In the genomic region with DNA sequence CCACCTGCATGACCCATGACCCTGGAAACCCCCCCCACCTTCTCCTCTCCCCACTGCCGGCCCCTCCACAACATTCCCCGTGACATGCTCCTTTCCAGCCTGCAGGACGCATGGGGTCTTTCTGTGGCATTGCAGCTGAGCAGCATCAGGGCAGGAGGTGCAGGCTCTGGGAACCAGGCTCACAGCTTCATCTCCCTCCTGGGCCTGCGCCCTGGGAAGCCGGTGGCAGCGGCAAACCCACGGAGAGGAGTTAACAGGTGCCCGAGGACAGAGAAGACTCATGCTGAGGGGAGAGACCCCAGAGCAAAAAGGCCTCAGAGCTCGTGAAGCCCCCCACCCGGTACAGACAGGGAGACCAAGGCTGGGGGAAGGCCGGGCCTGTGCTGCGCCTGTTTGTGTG, we compare ENCODE assay signal across 31 cellular contexts. TPM values are rescaled to one million over a fixed set of nuclear protein-coding genes. Genes with fewer than 3 reads are reported as not detected.
DNase-seq lines count a peak whose midpoint lies in the region; ATAC-seq, FAIRE-seq and TF ChIP-seq lines count a peak whose summit lies in the region.
"Had no signal": no experiment of that assay in that cellular context is flagged by ENCODE, and none has a peak within 500 bp of the region (broad histone marks: within the 10 kb centered on the region; RNA-seq: fewer than 3 reads in every experiment).

No MANE protein-coding gene starts in this region.

- H2BK20ac ChIP-seq in H1 (ENCODE audit: low read length) = no peak overlapping the region

- no peaks in the 10 kb centered on the region for H3K36me3 ChIP-seq in H1 (ENCODE audit: control insufficient read depth in 2 of 4, insufficient read depth in 4 of 4, low read length in 3 of 4)
- peaks cover 0 to 1% of the 10 kb centered on the region in 2 donors for H3K36me3 ChIP-seq in neuronal stem cell (replicated peaks in 1 of 2; ENCODE audit: control insufficient read depth in 2 of 2, insufficient read depth in 2 of 2, low read length in 2 of 2)
- H3K36me3 ChIP-seq: BE2C; BLaER1; BLaER1 treated with 17β-estradiol and CSF1 and Interleukin-3, amounts not matched to agents 10 nM and 100 nM had no signal

- H4K8ac ChIP-seq in H1 (ENCODE audit: extremely low read depth, insufficient read depth, low read length) = no peak overlapping the region
- no peak overlapping the region for H4K8ac ChIP-seq in neuronal stem cell (ENCODE audit: low read depth, low read length)

- no peak for TF ChIP-seq RAD21 in H1 (IDR thresholded peaks at IDR 0.05 in 1 of 2, conservative IDR thresholded peaks at IDR 0.05 in 1 of 2; ENCODE audit: low read depth in 2 of 2, low read length in 2 of 2)

- H3K4me3 ChIP-seq in H1 (ENCODE audit: extremely low read depth in 1 of 4, insufficient read depth in 2 of 4, low read depth in 3 of 4, low read length in 4 of 4) (no peak overlapping the region), neuronal stem cell (ENCODE audit: low read length in 2 of 2) (no peak overlapping the region)
- H3K4me3 ChIP-seq: A549; BLaER1; BLaER1 treated with 17β-estradiol and CSF1 and Interleukin-3, amounts not matched to agents 10 nM and 100 nM had no signal

- DNase-seq in H1 (ENCODE audit: low read depth in 1 of 2, low spot score in 2 of 2) (no peak), neuronal stem cell (ENCODE audit: low spot score) (no peak)
- DNase-seq: 8988T; ACHN; AML-193; BE2C; C1 segment of cervical spinal cord; Caco-2; Calu3; CD4-positive, alpha-beta memory T cell; CD4-positive, alpha-beta T cell; CD4-positive, CD25-positive, alpha-beta regulatory T cell; CD8-positive, alpha-beta memory T cell; CD8-positive, alpha-beta T cell; COR-L47; DMS 273 treated with DMSO at 0.1 percent for 48 hours; DMS153; DMS53; DMS79; DMS79 treated with DMSO at 0.1 percent for 48 hours; DND-41; EL had no signal

- peaks cover 4% of the 10 kb centered on the region; the same call in 1 of the 2 replicates for H3K23me2 ChIP-seq in H1 (ENCODE audit: low read depth, low read length)

- H4K20me1 ChIP-seq in H1 (replicated peaks in 1 of 2; ENCODE audit: control insufficient read depth in 1 of 2, insufficient read depth in 2 of 2, low read length in 2 of 2) = peaks cover 0 to 2% of the 10 kb centered on the region in 2 experiments
- H4K20me1 ChIP-seq: BLaER1 had no signal

- no peaks in the 10 kb centered on the region; a peak in 1 of 4 replicates for H3K9me3 ChIP-seq in H1 (ENCODE audit: insufficient read depth in 2 of 2, low read depth in 1 of 2, low read length in 1 of 2)
- no peaks in the 10 kb centered on the region for H3K9me3 ChIP-seq in neuronal stem cell (replicated peaks in 1 of 2; ENCODE audit: control insufficient read depth in 2 of 2, insufficient read depth in 1 of 2, low read depth in 1 of 2, low read length in 2 of 2)
- H3K9me3 ChIP-seq: A549; BE2C; BLaER1; BLaER1 treated with 17β-estradiol and CSF1 and Interleukin-3, amounts not matched to agents 10 nM and 100 nM; Caco-2 had no signal

- POLR2A ChIA-PET in H1 (lab: Charles Lee; ENCODE audit: partially characterized antibody) = interaction anchor here (0.7 kb wide), 1 partner anchor 166 kb away, joined by 4 read pairs; no protein-coding TSS in a partner anchor

- H3K79me1 ChIP-seq in H1 (ENCODE audit: low read depth, low read length) (no peaks in the 10 kb centered on the region), neuronal stem cell (ENCODE audit: low read depth, low read length) (no peaks in the 10 kb centered on the region)

- H2AFZ ChIP-seq in H1 (ENCODE audit: low read length) (no peak overlapping the region), neuronal stem cell (ENCODE audit: low read length) (no peak overlapping the region)

- H2BK12ac ChIP-seq in H1 (ENCODE audit: low read depth, low read length) = no peak overlapping the region
- peak overlapping the region; percentile 85 for H2BK12ac ChIP-seq in neuronal stem cell (ENCODE audit: low read length)

- no peak for FAIRE-seq in H1 (lab: Jason Lieb, UNC)
- FAIRE-seq: A204.1, A549, D721Med had no signal

- no peak overlapping the region for H3K18ac ChIP-seq in H1 (ENCODE audit: extremely low read depth, low read length)
- H3K18ac ChIP-seq in neuronal stem cell (ENCODE audit: low read length) = peak overlapping the region; percentile 91

- 91% methylated on average over 12 of the region's 12 CpGs; no CpG with 5 or more reads in 1 of the 2 experiments for whole genome bisulfite sequencing in H1 (ENCODE audit: extremely low coverage in 1 of 2, insufficient coverage in 1 of 2, insufficient read length in 1 of 2, insufficient replicate concordance in 2 of 2, low coverage in 1 of 2, low lambda C conversion rate in 2 of 2, missing lambda C conversion rate in 1 of 2), 2 experiments
- WGBS in neuronal stem cell (ENCODE audit: extremely low coverage in 2 of 2, insufficient read length in 2 of 2, insufficient replicate concordance in 1 of 2), 2 donors = no CpG with 5 or more reads among the region's 12 CpGs

- H4K5ac ChIP-seq in H1 (ENCODE audit: insufficient read length, low read depth, low read length) = no peak overlapping the region

- no peak for TF ChIP-seq POLR2A in H1 (IDR thresholded peaks at IDR 0.05; ENCODE audit: control extremely low read depth in 1 of 2, low read depth in 2 of 2, low read length in 2 of 2)

- H3K27me3 ChIP-seq in H1 (replicated peaks in 1 of 4; ENCODE audit: control insufficient read depth in 3 of 4, extremely low read depth in 1 of 4, insufficient read depth in 3 of 4, low read length in 3 of 4) = peaks cover 0 to 23% (median 7%) of the 10 kb centered on the region in 4 experiments; a peak in 4 of 7 replicates
- peaks cover 0 to 37% (median under 1%) of the 10 kb centered on the region in 3 experiments for H3K27me3 ChIP-seq in neuronal stem cell (ENCODE audit: control insufficient read depth in 3 of 3, insufficient read depth in 3 of 3, low read depth in 1 of 3, low read length in 3 of 3)
- H3K27me3 ChIP-seq: BE2C; BLaER1; BLaER1 treated with 17β-estradiol and CSF1 and Interleukin-3, amounts not matched to agents 10 nM and 100 nM had no signal

- CTCF ChIA-PET in H1 (lab: Charles Lee; ENCODE audit: partially characterized antibody) = interaction anchor here (0.7 to 2.9 kb wide), 2 partner anchors 28 to 321 kb away, joined by 3 to 13 read pairs; no protein-coding TSS in a partner anchor

- H2BK15ac ChIP-seq in H1 (ENCODE audit: low read length) (no peak overlapping the region), neuronal stem cell (ENCODE audit: low read length) (peak overlapping the region; percentile 75)

- H2BK120ac ChIP-seq in H1 (replicated peaks; ENCODE audit: low read depth, low read length) = no peak overlapping the region
- H2BK120ac ChIP-seq in neuronal stem cell (ENCODE audit: low read depth, low read length) = no peak overlapping the region

- H3K27ac ChIP-seq in H1 (ENCODE audit: low read depth, low read length) = no peak overlapping the region
- H3K27ac ChIP-seq in neuronal stem cell (replicated peaks; ENCODE audit: low read length) = no peak overlapping the region
- H3K27ac ChIP-seq: 22Rv1; A549; BLaER1 treated with 17β-estradiol and CSF1 and Interleukin-3, amounts not matched to agents 10 nM and 100 nM; C4-2B had no signal

- no peak overlapping the region for H3K14ac ChIP-seq in H1 (ENCODE audit: insufficient read length)
- H3K14ac ChIP-seq in neuronal stem cell (ENCODE audit: low read length) = no peak overlapping the region

- H2AK5ac ChIP-seq in H1 (ENCODE audit: low read depth, low read length) (no peak overlapping the region), neuronal stem cell (ENCODE audit: low read depth, low read length) (peak overlapping the region; percentile 91)

- TF ChIP-seq CTCF in H1 (IDR thresholded peaks at IDR 0.05; ENCODE audit: control extremely low read depth in 1 of 3, insufficient read depth in 1 of 3, low read depth in 1 of 3, low read length in 3 of 3) = no peak

- no peaks in the 10 kb centered on the region for H3K79me2 ChIP-seq in H1 (ENCODE audit: control insufficient read depth in 1 of 2, insufficient read depth in 2 of 2, low read length in 2 of 2)

- ATAC-seq in HG02852 (IDR thresholded peaks at IDR 0.05; ENCODE audit: unreplicated experiment) = no peak
- no peak for ATAC-seq in HG02938 (IDR thresholded peaks at IDR 0.05; ENCODE audit: unreplicated experiment)
- ATAC-seq: A549; CD8-positive, alpha-beta T cell had no signal

- H3K9ac ChIP-seq in H1 (replicated peaks in 1 of 4; ENCODE audit: extremely low read depth in 1 of 4, low read depth in 3 of 4, low read length in 3 of 4) (no peak overlapping the region), neuronal stem cell (ENCODE audit: low read depth, low read length, poor library complexity) (no peak overlapping the region)
- H3K9ac ChIP-seq: BLaER1; BLaER1 treated with 17β-estradiol and CSF1 and Interleukin-3, amounts not matched to agents 10 nM and 100 nM had no signal

- no peak overlapping the region for H2BK5ac ChIP-seq in H1 (ENCODE audit: low read depth, low read length)
- H2BK5ac ChIP-seq in neuronal stem cell (ENCODE audit: low read length) = no peak overlapping the region

- H3K4me1 ChIP-seq in H1 (replicated peaks in 1 of 4; ENCODE audit: control insufficient read depth in 3 of 4, insufficient read depth in 4 of 4, low read length in 3 of 4) (peaks cover 0 to 7% (median 3%) of the 10 kb centered on the region in 4 experiments; a peak in 5 of 7 replicates), neuronal stem cell (ENCODE audit: control insufficient read depth in 2 of 2, insufficient read depth in 1 of 2, low read depth in 1 of 2, low read length in 2 of 2) (peaks cover 23 to 29% of the 10 kb centered on the region in 2 donors)
- H3K4me1 ChIP-seq: BE2C, Caco-2 had no signal

- H3K23ac ChIP-seq in H1 (ENCODE audit: insufficient read length) = no peak overlapping the region
- H3K23ac ChIP-seq in neuronal stem cell (ENCODE audit: low read depth, low read length, poor library complexity) = peak overlapping the region; percentile 27

- no peak overlapping the region for H4K91ac ChIP-seq in H1 (replicated peaks; ENCODE audit: insufficient read length, low read length)
- H4K91ac ChIP-seq in neuronal stem cell (ENCODE audit: low read depth, low read length, poor library complexity) = no peak overlapping the region

- no peak overlapping the region for H3K56ac ChIP-seq in H1 (replicated peaks; ENCODE audit: insufficient read length, low read depth, low read length)

- H3K4me2 ChIP-seq in H1 (ENCODE audit: insufficient read depth in 1 of 2, low read depth in 2 of 2, low read length in 2 of 2) (no peak overlapping the region), neuronal stem cell (ENCODE audit: insufficient read depth, low read length, poor library complexity, severe bottlenecking) (no peak overlapping the region)
- H3K4me2 ChIP-seq: A549; BLaER1; BLaER1 treated with 17β-estradiol and CSF1 and Interleukin-3, amounts not matched to agents 10 nM and 100 nM had no signal

- TF ChIP-seq EP300 in H1 (IDR thresholded peaks at IDR 0.05; ENCODE audit: borderline replicate concordance in 1 of 2, low read depth in 2 of 2, low read length in 2 of 2) = no peak

- H3K4ac ChIP-seq in H1 (replicated peaks; ENCODE audit: insufficient read length, low read depth, low read length) (peak overlapping the region; percentile 69), neuronal stem cell (ENCODE audit: low read length) (no peak overlapping the region)

RNA-seq across cellular contexts. Expression of gene CDKN1C, which starts 32.2 kb away (rescaled TPM):
- total RNA-seq in H1 (2021; fragmentation: NEBNext Ultra II Directional; extraction: Animal tissue kit (Norgen Biotek cat#: 25700)) = 12.8 and 16.2 TPM in 2 replicates
- polyA plus RNA-seq in H1 (2011; rRNA removed) = 14.1 and 21.8 TPM in 2 replicates
- 13.5 TPM for polyA plus RNA-seq in H1 (2011; cell fraction: cytosol; rRNA removed)
- polyA plus RNA-seq in H1 (2011; cell fraction: nucleus; rRNA removed) = 19.1 TPM
- polyA plus RNA-seq in H1 (2012, experiment 1 of 2) = 5.5 to 12.0 TPM (median 10.3 TPM) in 4 replicates
- polyA plus RNA-seq in H1 (2012, experiment 2 of 2) = 12.8 TPM
- 12.8 TPM for polyA plus RNA-seq in H1 (2013, experiment 1 of 2)
- 10.8 TPM for polyA plus RNA-seq in H1 (2013, experiment 2 of 2)
- 1.7 and 2.9 TPM in 2 replicates for polyA minus RNA-seq in H1 (2011; rRNA and poly(A)+ RNA removed)
- polyA minus RNA-seq in H1 (2011; cell fraction: cytosol; rRNA and poly(A)+ RNA removed) = 16.9 TPM
- 23.8 TPM for polyA minus RNA-seq in H1 (2011; cell fraction: nucleus; rRNA and poly(A)+ RNA removed)
- 45.4 TPM for polyA plus RNA-seq in neuronal stem cell (2013, experiment 1 of 2)
- 48.3 TPM for polyA plus RNA-seq in neuronal stem cell (2013, experiment 2 of 2)
